ENCODE assay signal across 11 cellular contexts in the genomic region with DNA sequence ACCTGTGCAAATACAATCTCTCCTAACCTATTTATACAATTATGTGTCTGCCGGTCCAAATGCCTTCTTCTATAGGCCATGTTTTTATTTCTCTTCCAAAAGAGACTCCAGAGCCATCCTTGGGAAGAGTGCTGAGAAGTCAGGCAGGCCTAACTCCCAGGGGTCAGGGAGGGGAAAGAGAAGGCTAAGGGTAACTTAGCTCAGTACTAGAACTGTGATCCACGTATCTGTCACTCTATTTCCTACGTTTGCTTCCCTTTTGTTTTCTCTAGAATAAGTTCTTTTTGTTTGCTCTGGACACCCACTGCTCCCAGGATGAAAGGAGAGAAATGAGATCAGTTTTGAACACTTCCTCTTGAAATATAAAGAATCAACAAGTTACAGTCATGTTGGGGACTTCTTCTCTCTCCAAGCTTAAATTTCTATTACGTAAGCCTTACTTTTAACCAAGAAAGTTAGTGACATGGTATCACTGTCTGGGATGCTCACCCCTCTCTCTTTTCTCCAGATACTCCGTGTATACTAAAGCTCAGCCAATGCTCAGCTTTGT.
DNase-seq lines count a peak whose midpoint lies in the region; ATAC-seq and TF ChIP-seq lines count a peak whose summit lies in the region.
"Had no signal": no experiment of that assay in that cellular context is flagged by ENCODE, and none has a peak within 500 bp of the region (broad histone marks: within the 10 kb centered on the region; RNA-seq: fewer than 3 reads in every experiment).

No MANE protein-coding gene starts in this region.

- no peaks in the 10 kb centered on the region for H3K27me3 ChIP-seq in gastrocnemius medialis
- H3K27me3 ChIP-seq: adrenal gland had no signal

- POLR2A ChIA-PET in activated naive CD8-positive, alpha-beta T cell treated with anti-CD3 and anti-CD28 coated beads, Interleukin-2, amount 10 ng/mL, durations not matched to agents 7 days and 5 days (lab: Charles Lee) = interaction anchor here (0.7 to 32.0 kb wide), 20 partner anchors 9 to 1012 kb away, joined by 3 to 652 read pairs (median 5); no protein-coding TSS in a partner anchor

- DNase-seq in activated CD4-positive, alpha-beta T cell treated with anti-CD3 and anti-CD28 coated beads, Interleukin-2, amount 10 ng/mL, durations not matched to agents 24 days and 14 days = peak; percentile 64
- no peak for DNase-seq in activated CD4-positive, alpha-beta T cell treated with anti-CD3 and anti-CD28 coated beads, Interleukin-2, amount 50 U/mL, for 4 hours
- no peak for DNase-seq in activated naive CD8-positive, alpha-beta T cell treated with anti-CD3 and anti-CD28 coated beads, Interleukin-2, amount 10 ng/mL, durations not matched to agents 7 days and 5 days
- DNase-seq in gastrocnemius medialis = no peak
- DNase-seq: adrenal gland, NCI-H146 had no signal

- H3K27me3 Mint-ChIP-seq in activated CD4-positive, alpha-beta T cell treated with anti-CD3 and anti-CD28 coated beads, Interleukin-2, amount 10 ng/mL, durations not matched to agents 24 days and 14 days = no peaks in the 10 kb centered on the region
- peaks cover 31% of the 10 kb centered on the region for H3K27me3 Mint-ChIP-seq in IgD-negative memory B cell
- H3K27me3 Mint-ChIP-seq in activated naive CD8-positive, alpha-beta T cell treated with anti-CD3 and anti-CD28 coated beads, Interleukin-2, amount 10 ng/mL, durations not matched to agents 7 days and 5 days = no peaks in the 10 kb centered on the region

- in situ Hi-C loops in gastrocnemius medialis (cut with MboI; ENCODE audit: low sequenced_read_pairs in 4 of 4) = no loop called here

- H3K4me1 Mint-ChIP-seq in activated CD4-positive, alpha-beta T cell treated with anti-CD3 and anti-CD28 coated beads, Interleukin-2, amount 10 ng/mL, durations not matched to agents 24 days and 14 days = peaks cover 59% of the 10 kb centered on the region
- H3K4me1 Mint-ChIP-seq in IgD-negative memory B cell = peaks cover 66 to 74% (median 69%) of the 10 kb centered on the region in 3 donors
- peaks cover 60% of the 10 kb centered on the region for H3K4me1 Mint-ChIP-seq in activated naive CD8-positive, alpha-beta T cell treated with anti-CD3 and anti-CD28 coated beads, Interleukin-2, amount 10 ng/mL, durations not matched to agents 7 days and 5 days

- TF ChIP-seq CTCF in gastrocnemius medialis (IDR thresholded peaks at IDR 0.05 in 4 of 5, conservative IDR thresholded peaks at IDR 0.05 in 1 of 5) = no peak

- no peaks in the 10 kb centered on the region for H3K36me3 ChIP-seq in gastrocnemius medialis
- H3K36me3 ChIP-seq: adrenal gland had no signal

- peaks cover 11 to 17% of the 10 kb centered on the region in 2 donors for H3K4me1 ChIP-seq in gastrocnemius medialis

- H3K27ac Mint-ChIP-seq in activated CD4-positive, alpha-beta T cell treated with anti-CD3 and anti-CD28 coated beads, Interleukin-2, amount 10 ng/mL, durations not matched to agents 24 days and 14 days = peak overlapping the region; percentile 97
- H3K27ac Mint-ChIP-seq in IgD-negative memory B cell = peak overlapping the region; percentile 62 to 87 (median 84)
- H3K27ac Mint-ChIP-seq in activated naive CD8-positive, alpha-beta T cell treated with anti-CD3 and anti-CD28 coated beads, Interleukin-2, amount 10 ng/mL, durations not matched to agents 7 days and 5 days = peak overlapping the region; percentile 96

- peaks cover 91% of the 10 kb centered on the region for H3K36me3 Mint-ChIP-seq in activated CD4-positive, alpha-beta T cell treated with anti-CD3 and anti-CD28 coated beads, Interleukin-2, amount 10 ng/mL, durations not matched to agents 24 days and 14 days (ENCODE audit: low read depth)
- H3K36me3 Mint-ChIP-seq in IgD-negative memory B cell = peaks cover 4% of the 10 kb centered on the region
- H3K36me3 Mint-ChIP-seq in activated naive CD8-positive, alpha-beta T cell treated with anti-CD3 and anti-CD28 coated beads, Interleukin-2, amount 10 ng/mL, durations not matched to agents 7 days and 5 days = peaks cover 85% of the 10 kb centered on the region

- H3K4me3 ChIP-seq in skin epidermis (no peak overlapping the region), gastrocnemius medialis (no peak overlapping the region)
- H3K4me3 ChIP-seq: adrenal gland had no signal

- intact Hi-C loops in activated CD4-positive, alpha-beta T cell treated with anti-CD3 and anti-CD28 coated beads, Interleukin-2, amount 10 ng/mL, durations not matched to agents 24 days and 14 days (cut with micrococcal nuclease) = loop anchor here (1.0 to 10.0 kb wide), 3 partner anchors 8 to 1245 kb away; a partner anchor contains a TSS
- intact Hi-C loops in gastrocnemius medialis (cut with DNase I; ENCODE audit: low total_unique reads) = no loop called here

- H3K4me3 Mint-ChIP-seq in activated CD4-positive, alpha-beta T cell treated with anti-CD3 and anti-CD28 coated beads, Interleukin-2, amount 10 ng/mL, durations not matched to agents 24 days and 14 days = peak overlapping the region; percentile 87
- H3K4me3 Mint-ChIP-seq in IgD-negative memory B cell = peak overlapping the region; percentile 60 to 94 (median 80)
- H3K4me3 Mint-ChIP-seq in activated naive CD8-positive, alpha-beta T cell treated with anti-CD3 and anti-CD28 coated beads, Interleukin-2, amount 10 ng/mL, durations not matched to agents 7 days and 5 days = peak overlapping the region; percentile 91

- peak; percentile 16 for ATAC-seq in activated naive CD8-positive, alpha-beta T cell treated with anti-CD3 and anti-CD28 coated beads, Interleukin-2, amount 10 ng/mL, durations not matched to agents 7 days and 5 days (ENCODE audit: low read depth)
- ATAC-seq in gastrocnemius medialis (no peak), GM18511 (IDR thresholded peaks at IDR 0.05; ENCODE audit: unreplicated experiment) (no peak), GM19463 (IDR thresholded peaks at IDR 0.05; ENCODE audit: unreplicated experiment) (no peak)

- H3K9me3 Mint-ChIP-seq in activated CD4-positive, alpha-beta T cell treated with anti-CD3 and anti-CD28 coated beads, Interleukin-2, amount 10 ng/mL, durations not matched to agents 24 days and 14 days = no peaks in the 10 kb centered on the region
- no peaks in the 10 kb centered on the region for H3K9me3 Mint-ChIP-seq in IgD-negative memory B cell
- H3K9me3 Mint-ChIP-seq in activated naive CD8-positive, alpha-beta T cell treated with anti-CD3 and anti-CD28 coated beads, Interleukin-2, amount 10 ng/mL, durations not matched to agents 7 days and 5 days = no peaks in the 10 kb centered on the region

- H3K27ac ChIP-seq in skin epidermis (peak overlapping the region in 11 of 21 experiments; percentile 6 to 84 (median 60)), gastrocnemius medialis (no peak overlapping the region)
- H3K27ac ChIP-seq: adrenal gland, VCaP had no signal

- TF ChIP-seq POLR2A in gastrocnemius medialis (IDR thresholded peaks at IDR 0.05) = no peak

- H3K9me3 ChIP-seq in gastrocnemius medialis = no peaks in the 10 kb centered on the region
- H3K9me3 ChIP-seq: adrenal gland had no signal

Comparison
In these comparisons a context has a peak if more than half of its experiments do, and no peak if none do; other contexts are left out.
1. H3K27ac ChIP-seq: peak in skin epidermis (11 of 21); none in gastrocnemius medialis (0 of 4).
2. Peak in every context shown above with its lines, with median percentiles within 50 percentile points of each other: H3K27ac Mint-ChIP-seq and H3K4me3 Mint-ChIP-seq.